Comparison of ENCODE assay signal across 8 cellular contexts in genomic region chr7:100088621-100089457, GRCh38. TPM values are rescaled to one million over a fixed set of nuclear protein-coding genes. Genes with fewer than 3 reads are reported as not detected.
DNase-seq lines count a peak whose midpoint lies in the region; ATAC-seq and TF ChIP-seq lines count a peak whose summit lies in the region.

Gene COPS6, plus strand, starts transcription at chr7:100088969. Its CDS starts 22 bp downstream, at chr7:100088991.

- peak; percentile 65 for ATAC-seq in GM19023 (IDR thresholded peaks at IDR 0.05; ENCODE audit: unreplicated experiment)

- peaks cover 36% of the 10 kb centered on the region for H3K36me3 ChIP-seq in KOPT-K1 (ENCODE audit: insufficient read depth, low read length)

- peaks cover 43% of the 10 kb centered on the region for H3K36me3 Mint-ChIP-seq in activated naive CD4-positive, alpha-beta T cell treated with anti-CD3 and anti-CD28 coated beads, Interleukin-2, amount 10 ng/mL, durations not matched to agents 7 days and 5 days

- peak within 1 kb of the TSS; percentile 80 for H3K27ac ChIP-seq in KOPT-K1 (ENCODE audit: low read depth, low read length, poor library complexity, severe bottlenecking)

- H3K9me3 ChIP-seq in KOPT-K1 (ENCODE audit: insufficient read depth, low read length, poor library complexity, severe bottlenecking) = no peaks in the 10 kb centered on the region

- H3K4me1 Mint-ChIP-seq in activated naive CD4-positive, alpha-beta T cell treated with anti-CD3 and anti-CD28 coated beads, Interleukin-2, amount 10 ng/mL, durations not matched to agents 7 days and 5 days = peaks cover 34% of the 10 kb centered on the region

- no peak for TF ChIP-seq CTCF in subcutaneous adipose tissue (IDR thresholded peaks at IDR 0.05; ENCODE audit: low read depth)

- DNase-seq in AG08395 (ENCODE audit: low spot score) (peak; percentile 82), SK-N-DZ (ENCODE audit: low spot score) (peak; percentile 74), germinal center (ENCODE audit: low spot score) (peak; percentile 87), nucleus accumbens (lab: John Stamatoyannopoulos, UW) (peak in 54 of 56 donors; percentile 18 to 89 (median 68))
- DNase-seq in activated naive CD4-positive, alpha-beta T cell treated with anti-CD3 and anti-CD28 coated beads, Interleukin-2, amount 10 ng/mL, durations not matched to agents 7 days and 5 days = peak; percentile 88

- H3K27me3 Mint-ChIP-seq in activated naive CD4-positive, alpha-beta T cell treated with anti-CD3 and anti-CD28 coated beads, Interleukin-2, amount 10 ng/mL, durations not matched to agents 7 days and 5 days = peaks cover 20% of the 10 kb centered on the region

- no peaks in the 10 kb centered on the region for H3K9me3 Mint-ChIP-seq in activated naive CD4-positive, alpha-beta T cell treated with anti-CD3 and anti-CD28 coated beads, Interleukin-2, amount 10 ng/mL, durations not matched to agents 7 days and 5 days

- H3K4me3 Mint-ChIP-seq in activated naive CD4-positive, alpha-beta T cell treated with anti-CD3 and anti-CD28 coated beads, Interleukin-2, amount 10 ng/mL, durations not matched to agents 7 days and 5 days = peak within 1 kb of the TSS; percentile 84

- peak within 1 kb of the TSS; percentile 88 for H3K27ac Mint-ChIP-seq in activated naive CD4-positive, alpha-beta T cell treated with anti-CD3 and anti-CD28 coated beads, Interleukin-2, amount 10 ng/mL, durations not matched to agents 7 days and 5 days

- CTCF ChIA-PET in activated naive CD4-positive, alpha-beta T cell treated with anti-CD3 and anti-CD28 coated beads, Interleukin-2, amount 10 ng/mL, durations not matched to agents 7 days and 5 days (lab: Charles Lee) = interaction anchor here (0.6 to 1.3 kb wide), 2 partner anchors 12 to 13 kb away, joined by 3 read pairs; no protein-coding TSS in a partner anchor

RNA-seq across cellular contexts. Expression of gene COPS6, which starts in this region (rescaled TPM):
- 37.4 and 46.8 TPM in 2 replicates for polyA plus RNA-seq in SK-N-DZ (2014; cell fraction: cytosol; rRNA removed)
- polyA plus RNA-seq in SK-N-DZ (2014; cell fraction: nucleus; rRNA removed) = 43.8 and 70.8 TPM in 2 replicates
- total RNA-seq in subcutaneous adipose tissue = 10 to 100 TPM; 50.5 to 74.4 (median 57.0) TPM

Comparison
In these comparisons a context has a peak if more than half of its experiments do, and no peak if none do; other contexts are left out.
1. Peak in every context shown above with its lines: DNase-seq, ATAC-seq and H3K27ac ChIP-seq.